ENCODE assay signal across 13 cellular contexts in the genomic region with DNA sequence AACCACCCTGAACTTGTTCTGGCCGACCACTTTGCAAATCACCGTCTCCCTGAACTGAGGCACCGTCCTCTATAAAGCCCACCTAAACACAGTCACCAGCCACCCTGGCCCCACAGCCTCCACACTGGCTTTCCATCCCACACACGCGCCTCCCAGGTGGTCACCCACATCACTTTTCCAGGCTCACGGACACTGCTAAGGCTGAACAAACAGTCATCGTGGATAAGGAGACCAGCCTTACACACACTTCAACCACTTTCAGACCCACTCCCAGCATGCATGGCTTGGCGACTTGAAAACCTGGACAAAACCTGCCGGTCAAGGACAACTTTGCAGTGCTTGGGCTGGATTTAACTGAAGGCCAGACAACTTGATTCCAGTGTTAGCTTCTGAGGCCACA. TPM values are rescaled to one million over a fixed set of nuclear protein-coding genes. Genes with fewer than 3 reads are reported as not detected.
A peak's percentile ranks its signal among the peaks of the same experiment; 100 is the strongest.
DNase-seq lines count a peak whose midpoint lies in the region; ATAC-seq and TF ChIP-seq lines count a peak whose summit lies in the region.
"Had no signal": no experiment of that assay in that cellular context is flagged by ENCODE, and none has a peak within 500 bp of the region (broad histone marks: within the 10 kb centered on the region; RNA-seq: fewer than 3 reads in every experiment).

No MANE protein-coding gene starts in this region.

- H3K27ac ChIP-seq in OCI-LY7 (ENCODE audit: low read depth, low read length, poor library complexity, severe bottlenecking) (peak overlapping the region; percentile 51), smooth muscle cell (ENCODE audit: low read depth) (peak overlapping the region; percentile 74)
- H3K27ac ChIP-seq in effector memory CD4-positive, alpha-beta T cell (ENCODE audit: insufficient read depth, low read length, poor library complexity, severe bottlenecking), result no peak overlapping the region
- H3K27ac ChIP-seq: parathyroid adenoma, SK-N-MC had no signal

- H3K27me3 ChIP-seq in smooth muscle cell (ENCODE audit: low read depth), result no peaks in the 10 kb centered on the region
- H3K27me3 ChIP-seq in effector memory CD4-positive, alpha-beta T cell (replicated peaks; ENCODE audit: control insufficient read depth, insufficient read depth, low read length, poor library complexity, severe bottlenecking), result no peaks in the 10 kb centered on the region
- H3K27me3 ChIP-seq: uterus had no signal

- BruUV-seq in OCI-LY7 (replicated peaks; lab: Mats Ljungman, UMichigan), result no TSS peak

- no peaks in the 10 kb centered on the region for H3K27me3 Mint-ChIP-seq in activated CD4-positive, alpha-beta T cell treated with anti-CD3 and anti-CD28 coated beads, Interleukin-2, amount 10 ng/mL, durations not matched to agents 7 days and 5 days
- no peaks in the 10 kb centered on the region for H3K27me3 Mint-ChIP-seq in effector memory CD8-positive, alpha-beta T cell

- peaks cover 98% of the 10 kb centered on the region for H3K4me1 Mint-ChIP-seq in activated CD4-positive, alpha-beta T cell treated with anti-CD3 and anti-CD28 coated beads, Interleukin-2, amount 10 ng/mL, durations not matched to agents 7 days and 5 days
- H3K4me1 Mint-ChIP-seq in effector memory CD8-positive, alpha-beta T cell (ENCODE audit: low read depth in 2 of 2), result peaks cover 66 to 84% of the 10 kb centered on the region in 2 donors

- peaks cover 35% of the 10 kb centered on the region for H3F3A ChIP-seq in smooth muscle cell (ENCODE audit: low read depth)

- no peak for ATAC-seq in effector memory CD8-positive, alpha-beta T cell (replicated peaks)
- ATAC-seq in HG03520 (IDR thresholded peaks at IDR 0.05; ENCODE audit: unreplicated experiment), result no peak

- CTCF ChIA-PET in activated CD4-positive, alpha-beta T cell treated with anti-CD3 and anti-CD28 coated beads, Interleukin-2, amount 10 ng/mL, durations not matched to agents 7 days and 5 days (lab: Charles Lee), result interaction anchor here (0.7 to 1.9 kb wide), 10 partner anchors 8 to 228 kb away, joined by 3 to 7 read pairs (median 4); partner anchors contain the start of gene CHSY1
- CTCF ChIA-PET in OCI-LY7 (lab: Charles Lee; ENCODE audit: unreplicated experiment), result no interaction called here

- H3K9ac ChIP-seq in smooth muscle cell (ENCODE audit: low read depth), result no peak overlapping the region
- H3K9ac ChIP-seq: parathyroid adenoma had no signal

- H3K9me3 ChIP-seq in OCI-LY7 (ENCODE audit: low read length) (no peaks in the 10 kb centered on the region), smooth muscle cell (replicated peaks; ENCODE audit: low read depth) (no peaks in the 10 kb centered on the region)
- no peaks in the 10 kb centered on the region for H3K9me3 ChIP-seq in effector memory CD4-positive, alpha-beta T cell (ENCODE audit: control insufficient read depth, low read length)
- H3K9me3 ChIP-seq: uterus had no signal

- peak overlapping the region; percentile 60 for H3K4me3 Mint-ChIP-seq in activated CD4-positive, alpha-beta T cell treated with anti-CD3 and anti-CD28 coated beads, Interleukin-2, amount 10 ng/mL, durations not matched to agents 7 days and 5 days
- peak overlapping the region; percentile 77 to 84 for H3K4me3 Mint-ChIP-seq in effector memory CD8-positive, alpha-beta T cell

- no peaks in the 10 kb centered on the region for H3K9me3 Mint-ChIP-seq in activated CD4-positive, alpha-beta T cell treated with anti-CD3 and anti-CD28 coated beads, Interleukin-2, amount 10 ng/mL, durations not matched to agents 7 days and 5 days
- H3K9me3 Mint-ChIP-seq in effector memory CD8-positive, alpha-beta T cell, result no peaks in the 10 kb centered on the region

- H3K4me2 ChIP-seq in OCI-LY7 (ENCODE audit: low read length), result peak overlapping the region; percentile 72
- peak overlapping the region; percentile 88 for H3K4me2 ChIP-seq in smooth muscle cell

- H3K4me1 ChIP-seq in OCI-LY7 (ENCODE audit: insufficient read depth, low read length, poor library complexity, severe bottlenecking) (peaks cover 49% of the 10 kb centered on the region), smooth muscle cell (ENCODE audit: low read depth) (peaks cover 38% of the 10 kb centered on the region)
- H3K4me1 ChIP-seq in effector memory CD4-positive, alpha-beta T cell (ENCODE audit: control insufficient read depth, insufficient read depth, low read length, poor library complexity, severe bottlenecking), result peaks cover 45% of the 10 kb centered on the region

- no peaks in the 10 kb centered on the region for H3K36me3 ChIP-seq in OCI-LY7 (ENCODE audit: insufficient read depth, low read length)
- no peaks in the 10 kb centered on the region for H3K36me3 ChIP-seq in smooth muscle cell (ENCODE audit: low read depth)
- H3K36me3 ChIP-seq in effector memory CD4-positive, alpha-beta T cell (ENCODE audit: control insufficient read depth, insufficient read depth, low read length), result no peaks in the 10 kb centered on the region
- H3K36me3 ChIP-seq: uterus had no signal

- intact Hi-C loops in OCI-LY7 (cut with micrococcal nuclease; ENCODE audit: unreplicated experiment), result no loop called here

- peaks cover 40% of the 10 kb centered on the region for H3K36me3 Mint-ChIP-seq in activated CD4-positive, alpha-beta T cell treated with anti-CD3 and anti-CD28 coated beads, Interleukin-2, amount 10 ng/mL, durations not matched to agents 7 days and 5 days (ENCODE audit: low read depth)
- H3K36me3 Mint-ChIP-seq in effector memory CD8-positive, alpha-beta T cell (ENCODE audit: insufficient read depth), result peaks cover 15% of the 10 kb centered on the region

- H2AFZ ChIP-seq in OCI-LY7 (ENCODE audit: low read length), result no peak overlapping the region; the same call in 1 of the 2 replicates
- H2AFZ ChIP-seq in smooth muscle cell (ENCODE audit: low read depth), result no peak overlapping the region
- H2AFZ ChIP-seq: parathyroid adenoma had no signal

- DNase-seq in activated CD4-positive, alpha-beta T cell treated with anti-CD3 and anti-CD28 coated beads, Interleukin-2, amount 10 ng/mL, durations not matched to agents 7 days and 5 days, result no peak
- no peak for DNase-seq in activated CD4-positive, alpha-beta T cell treated with anti-CD3 and anti-CD28 coated beads, Interleukin-2, amount 50 U/mL, for 1 hour
- no peak for DNase-seq in OCI-LY7 (ENCODE audit: low spot score)
- DNase-seq in effector memory CD8-positive, alpha-beta T cell, result no peak
- no peak for DNase-seq in smooth muscle cell (lab: John Stamatoyannopoulos, UW; ENCODE audit: unreplicated experiment)
- no peak for DNase-seq in effector memory CD4-positive, alpha-beta T cell
- DNase-seq in HPDE6-E6E7 (ENCODE audit: extremely low spot score), result no peak
- DNase-seq: ACHN, NCI-H526 treated with DMSO at 0.1 percent for 48 hours, uterus had no signal

- H4K20me1 ChIP-seq in OCI-LY7 (ENCODE audit: insufficient read depth, low read length) (no peaks in the 10 kb centered on the region), smooth muscle cell (ENCODE audit: low read depth) (peaks cover 100% of the 10 kb centered on the region)

- TF ChIP-seq CTCF in OCI-LY7 (conservative IDR thresholded peaks at IDR 0.05; ENCODE audit: low read length) (no peak), smooth muscle cell (IDR thresholded peaks at IDR 0.05; ENCODE audit: borderline replicate concordance, insufficient read depth, poor library complexity, severe bottlenecking) (no peak)

- POLR2A ChIA-PET in activated CD4-positive, alpha-beta T cell treated with anti-CD3 and anti-CD28 coated beads, Interleukin-2, amount 10 ng/mL, durations not matched to agents 7 days and 5 days (lab: Charles Lee), result interaction anchor here (0.9 kb wide), 1 partner anchor 37 kb away, joined by 3 read pairs; no protein-coding TSS in a partner anchor
- POLR2A ChIA-PET in OCI-LY7 (lab: Charles Lee), result interaction anchor here (0.5 to 1.5 kb wide), 4 partner anchors 11 to 496 kb away, joined by 3 to 5 read pairs (median 4); partner anchors contain the start of gene SNRPA1

- H3K27ac Mint-ChIP-seq in activated CD4-positive, alpha-beta T cell treated with anti-CD3 and anti-CD28 coated beads, Interleukin-2, amount 10 ng/mL, durations not matched to agents 7 days and 5 days, result peak overlapping the region; percentile 84
- peak overlapping the region; percentile 50 to 92 for H3K27ac Mint-ChIP-seq in effector memory CD8-positive, alpha-beta T cell

- H3K79me2 ChIP-seq in OCI-LY7 (ENCODE audit: insufficient read depth, low read depth, low read length) (peaks cover 7% of the 10 kb centered on the region; the same call in 1 of the 2 replicates), smooth muscle cell (ENCODE audit: low read depth) (peaks cover 100% of the 10 kb centered on the region)

- 70% methylated on average over 9 of the region's 9 CpGs for WGBS in smooth muscle cell (ENCODE audit: low lambda C conversion rate)

- no peaks in the 10 kb centered on the region for H3K9me2 ChIP-seq in OCI-LY7 (ENCODE audit: insufficient read depth, low read length)

- no peak overlapping the region for H3K4me3 ChIP-seq in OCI-LY7 (ENCODE audit: low read depth, low read length, poor library complexity, severe bottlenecking)
- H3K4me3 ChIP-seq in smooth muscle cell, result no peak overlapping the region
- no peak overlapping the region for H3K4me3 ChIP-seq in effector memory CD4-positive, alpha-beta T cell (ENCODE audit: insufficient read depth, low read depth, low read length, poor library complexity, severe bottlenecking)
- H3K4me3 ChIP-seq: SK-N-MC, uterus had no signal

RNA-seq across cellular contexts. Expression of gene CHSY1, which starts 8.4 kb away (rescaled TPM):
- 10 to 100 TPM; 32.5 to 39.6 TPM for total RNA-seq in activated CD4-positive, alpha-beta T cell treated with anti-CD3 and anti-CD28 coated beads, Interleukin-2, amount 10 ng/mL, durations not matched to agents 7 days and 5 days
- 3.2 and 5.0 TPM in 2 replicates for total RNA-seq in OCI-LY7 (2014; rRNA removed; shearing (Covaris generic))
- 11.4 and 14.3 TPM in 2 replicates for total RNA-seq in OCI-LY7 (2022)
- 123 and 155 TPM in 2 replicates for total RNA-seq in smooth muscle cell
- 71.8 and 106 TPM in 2 replicates for polyA plus RNA-seq in smooth muscle cell

RNA-seq across cellular contexts. Expression of gene SELENOS, which starts 33.9 kb away (rescaled TPM):
- 10 to 100 TPM; 29.1 to 29.7 TPM for total RNA-seq in activated CD4-positive, alpha-beta T cell treated with anti-CD3 and anti-CD28 coated beads, Interleukin-2, amount 10 ng/mL, durations not matched to agents 7 days and 5 days
- total RNA-seq in OCI-LY7 (2014; rRNA removed; shearing (Covaris generic)), result 29.1 and 31.1 TPM in 2 replicates
- total RNA-seq in OCI-LY7 (2022) (36.1 and 36.5 TPM in 2 replicates), smooth muscle cell (108 and 114 TPM in 2 replicates)
- polyA plus RNA-seq in smooth muscle cell, result 130 and 142 TPM in 2 replicates

RNA-seq across cellular contexts. Expression of gene SNRPA1, which starts 51.6 kb away (rescaled TPM):
- 100 to 1,000 TPM in 1 of 2 experiments, 10 to 100 TPM in 1; 92.8 to 109 TPM for total RNA-seq in activated CD4-positive, alpha-beta T cell treated with anti-CD3 and anti-CD28 coated beads, Interleukin-2, amount 10 ng/mL, durations not matched to agents 7 days and 5 days
- total RNA-seq in OCI-LY7 (2014; rRNA removed; shearing (Covaris generic)), result 54.3 and 70.9 TPM in 2 replicates
- total RNA-seq in OCI-LY7 (2022) (176 and 180 TPM in 2 replicates), smooth muscle cell (24.0 and 47.1 TPM in 2 replicates)
- polyA plus RNA-seq in smooth muscle cell, result 96.9 and 99.0 TPM in 2 replicates
